Comparison of ENCODE assay signal across 8 cellular contexts in genomic region chr1:212981571-212982328, GRCh38. TPM values are rescaled to one million over a fixed set of nuclear protein-coding genes. Genes with fewer than 3 reads are reported as not detected.
DNase-seq lines count a peak whose midpoint lies in the region; ATAC-seq and TF ChIP-seq lines count a peak whose summit lies in the region.

No MANE protein-coding gene starts in this region.

- no peaks in the 10 kb centered on the region for H3K36me3 ChIP-seq in osteoblast (ENCODE audit: insufficient read depth, low read length)
- H3K36me3 ChIP-seq in brain microvascular endothelial cell (replicated peaks) = no peaks in the 10 kb centered on the region

- intact Hi-C loops in natural killer cell (cut with micrococcal nuclease) = no loop called here

- H3K27me3 ChIP-seq in osteoblast (ENCODE audit: insufficient read depth, low read length) (no peaks in the 10 kb centered on the region), brain microvascular endothelial cell (replicated peaks) (no peaks in the 10 kb centered on the region)

- no peaks in the 10 kb centered on the region for H4K20me1 ChIP-seq in osteoblast (ENCODE audit: insufficient read depth, low read length)

- ATAC-seq in GM18873 (IDR thresholded peaks at IDR 0.05; ENCODE audit: low FRiP score, unreplicated experiment) = peak; percentile 61
- ATAC-seq in HG02759 (IDR thresholded peaks at IDR 0.05; ENCODE audit: unreplicated experiment) = peak; percentile 70
- peak in 2 of 3 donors; percentile 8 to 33 for ATAC-seq in natural killer cell

- no peak overlapping the region for H3K4me2 ChIP-seq in osteoblast (ENCODE audit: insufficient read depth, low read length)

- H3K4me3 ChIP-seq in osteoblast (ENCODE audit: insufficient read depth, low read length) (no peak overlapping the region), brain microvascular endothelial cell (ENCODE audit: low read depth, low read length) (no peak overlapping the region)

- H3K27ac ChIP-seq in osteoblast (ENCODE audit: low read depth, low read length) (no peak overlapping the region), brain microvascular endothelial cell (no peak overlapping the region)

- in situ Hi-C loops in brain microvascular endothelial cell (cut with HindIII; ENCODE audit: low pct_ligation_motif_present, low sequenced_read_pairs) = no loop called here

- peaks cover 3% of the 10 kb centered on the region for H3K4me1 ChIP-seq in osteoblast (ENCODE audit: insufficient read depth, low read length)

- no peaks in the 10 kb centered on the region for H3K79me2 ChIP-seq in osteoblast (ENCODE audit: insufficient read depth, low read length)

- H3K27me3 Mint-ChIP-seq in natural killer cell (ENCODE audit: low read depth in 2 of 2) = no peaks in the 10 kb centered on the region

- DNase-seq in NCI-H345 treated with DMSO at 0.1 percent for 48 hours (lab: John Stamatoyannopoulos, UW; ENCODE audit: unreplicated experiment) = peak; percentile 25
- no peak for DNase-seq in natural killer cell
- DNase-seq in effector CD8-positive, alpha-beta T cell (lab: John Stamatoyannopoulos, UW) = no peak
- DNase-seq in osteoblast (ENCODE audit: insufficient read length, low spot score, missing footprints) = no peak
- DNase-seq in COLO829 (ENCODE audit: low spot score) = no peak
- DNase-seq in brain microvascular endothelial cell = no peak

- peaks cover 6 to 7% of the 10 kb centered on the region in 2 donors for H3K4me1 Mint-ChIP-seq in natural killer cell

- no peaks in the 10 kb centered on the region for H3K36me3 Mint-ChIP-seq in natural killer cell

- no peak overlapping the region for H2AFZ ChIP-seq in osteoblast (ENCODE audit: low read length)

- TF ChIP-seq CTCF in natural killer cell (IDR thresholded peaks at IDR 0.05) = no peak
- no peak for TF ChIP-seq CTCF in osteoblast (IDR thresholded peaks at IDR 0.05; ENCODE audit: extremely low read depth, low read depth, low read length)
- TF ChIP-seq CTCF in brain microvascular endothelial cell (IDR thresholded peaks at IDR 0.05; ENCODE audit: low read depth, low read length, missing control alignments) = no peak

- H3K4me3 Mint-ChIP-seq in natural killer cell = no peak overlapping the region

- no peaks in the 10 kb centered on the region for H3K9me3 Mint-ChIP-seq in natural killer cell

- no peaks in the 10 kb centered on the region for H3K9me3 ChIP-seq in osteoblast (ENCODE audit: low read depth, low read length)

- peak overlapping the region in 1 of 2 donors; percentile 27 for H3K27ac Mint-ChIP-seq in natural killer cell

RNA-seq across cellular contexts. Expression of gene VASH2, which starts 31.4 kb away (rescaled TPM):
- total RNA-seq in natural killer cell = not detected
- total RNA-seq in osteoblast = 1.1 and 2.1 TPM in 2 replicates

RNA-seq across cellular contexts. Expression of gene ANGEL2, which starts 33.9 kb away (rescaled TPM):
- 10 to 100 TPM; 68.1 to 75.3 (median 72.1) TPM for total RNA-seq in natural killer cell
- total RNA-seq in osteoblast = 46.3 and 59.2 TPM in 2 replicates
